In the genomic region with DNA sequence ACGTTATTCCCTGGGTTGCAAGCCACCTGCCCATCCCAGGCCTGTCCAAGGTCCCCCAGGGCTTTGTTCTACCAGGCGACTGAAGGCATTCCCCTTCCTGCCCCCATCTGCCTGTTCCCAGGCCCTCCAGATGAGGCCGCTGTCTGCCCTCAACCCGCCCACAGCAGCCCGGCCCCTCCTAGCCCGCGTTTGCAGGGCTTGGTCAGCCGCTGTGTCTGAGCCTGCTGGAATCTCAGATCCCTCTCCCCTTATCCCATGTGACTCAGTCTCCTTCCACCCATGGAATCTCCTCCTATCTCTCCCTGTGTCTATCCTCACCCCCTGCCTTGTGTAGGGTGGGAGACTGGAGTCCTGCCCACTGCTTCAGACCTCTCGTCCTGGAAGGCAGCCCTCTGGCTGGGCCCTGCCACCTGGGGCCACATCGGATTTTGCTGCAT, we compare ENCODE assay signal across 8 cellular contexts.
A peak's percentile ranks its signal among the peaks of the same experiment; 100 is the strongest.
DNase-seq lines count a peak whose midpoint lies in the region; ATAC-seq, FAIRE-seq and TF ChIP-seq lines count a peak whose summit lies in the region.

No MANE protein-coding gene starts in this region.

- H3K4me1 ChIP-seq in BLaER1: peaks cover 34% of the 10 kb centered on the region
- no peaks in the 10 kb centered on the region for H3K4me1 ChIP-seq in kidney (ENCODE audit: control insufficient read depth in 1 of 2, insufficient read depth in 1 of 2, low read depth in 1 of 2, low read length in 2 of 2)

- H3K9me3 ChIP-seq in BLaER1 (no peaks in the 10 kb centered on the region), kidney (ENCODE audit: control insufficient read depth in 1 of 2, low read length in 2 of 2) (no peaks in the 10 kb centered on the region)

- no peaks in the 10 kb centered on the region for H4K20me1 ChIP-seq in BLaER1

- in situ Hi-C loops in astrocyte of the spinal cord (cut with HindIII; ENCODE audit: low sequenced_read_pairs): no loop called here

- intact Hi-C loops in kidney (cut with DNase I): no loop called here

- H3K4me2 ChIP-seq in BLaER1: peak overlapping the region; percentile 73

- no peak overlapping the region for H3K27ac ChIP-seq in BLaER1
- no peak overlapping the region for H3K27ac ChIP-seq in kidney (ENCODE audit: low read depth in 2 of 2, low read length in 2 of 2)

- peak; percentile 77 for TF ChIP-seq CTCF in astrocyte of the spinal cord (IDR thresholded peaks at IDR 0.05; ENCODE audit: low read depth, low read length)
- TF ChIP-seq CTCF in kidney (IDR thresholded peaks at IDR 0.05; ENCODE audit: borderline replicate concordance, extremely low read depth, insufficient read depth): peak; percentile 25

- ATAC-seq in HG02884 (IDR thresholded peaks at IDR 0.05; ENCODE audit: unreplicated experiment) (no peak), HG02870 (IDR thresholded peaks at IDR 0.05; ENCODE audit: unreplicated experiment) (no peak)

- H3K4me3 ChIP-seq in BLaER1 (no peak overlapping the region), astrocyte of the spinal cord (ENCODE audit: low read depth, low read length) (no peak overlapping the region), kidney (ENCODE audit: low read length in 2 of 2) (no peak overlapping the region)

- DNase-seq in HuH-7 (ENCODE audit: low spot score) (peak; percentile 93), T-helper 9 cell (peak; percentile 57), astrocyte of the spinal cord (ENCODE audit: low read depth, low spot score) (peak; percentile 47), kidney (peak; percentile 73)
- peak; percentile 26 for DNase-seq in stimulated activated CD8-positive, alpha-beta memory T cell treated with anti-CD3 and anti-CD28 coated beads, Interleukin-12 subunit alpha, Interleukin-12 subunit beta, amount 100 ng/mL, for 24 hours (ENCODE audit: extremely low read depth)

- no peak for FAIRE-seq in kidney (lab: Jason Lieb, UNC)

- no peaks in the 10 kb centered on the region for H3K27me3 ChIP-seq in BLaER1

- no peaks in the 10 kb centered on the region for H3K36me3 ChIP-seq in BLaER1
- H3K36me3 ChIP-seq in kidney (ENCODE audit: control insufficient read depth in 1 of 2, insufficient read depth in 2 of 2, low read length in 2 of 2): no peaks in the 10 kb centered on the region

- H3K9ac ChIP-seq in BLaER1: peak overlapping the region; percentile 15; the same call in 1 of the 2 replicates
- H3K9ac ChIP-seq in kidney (ENCODE audit: low read length in 2 of 2): no peak overlapping the region

Comparison
In these comparisons a context has a peak if more than half of its experiments do, and no peak if none do; other contexts are left out.
1. DNase-seq: peak in every context shown above with its lines; median percentile 93 in HuH-7; 73 in kidney; 57 in T-helper 9 cell; 47 in astrocyte of the spinal cord; 26 in stimulated activated CD8-positive, alpha-beta memory T cell treated with anti-CD3 and anti-CD28 coated beads, Interleukin-12 subunit alpha, Interleukin-12 subunit beta, amount 100 ng/mL, for 24 hours.